In genomic region chr22:19579113-19579811, GRCh38 we compare ENCODE assay signal across 1 cellular context.
TF ChIP-seq lines count a peak whose summit lies in the region.

No MANE protein-coding gene starts in this region.

TF ChIP-seq in IMR-90, 13 proteins besides CTCF, POLR2A, EP300 and RAD21:
- no peak for TF ChIP-seq MAZ (IDR thresholded peaks at IDR 0.05; ENCODE audit: borderline replicate concordance, low read depth, low read length)
- no peak for TF ChIP-seq RFX5 (IDR thresholded peaks at IDR 0.05; ENCODE audit: low read depth, low read length)
- no peak for TF ChIP-seq NFE2L2 (IDR thresholded peaks at IDR 0.05; ENCODE audit: low read depth, low read length)
- TF ChIP-seq FOS (IDR thresholded peaks at IDR 0.05; ENCODE audit: low read depth, low read length): no peak
- TF ChIP-seq, protein P1, sequence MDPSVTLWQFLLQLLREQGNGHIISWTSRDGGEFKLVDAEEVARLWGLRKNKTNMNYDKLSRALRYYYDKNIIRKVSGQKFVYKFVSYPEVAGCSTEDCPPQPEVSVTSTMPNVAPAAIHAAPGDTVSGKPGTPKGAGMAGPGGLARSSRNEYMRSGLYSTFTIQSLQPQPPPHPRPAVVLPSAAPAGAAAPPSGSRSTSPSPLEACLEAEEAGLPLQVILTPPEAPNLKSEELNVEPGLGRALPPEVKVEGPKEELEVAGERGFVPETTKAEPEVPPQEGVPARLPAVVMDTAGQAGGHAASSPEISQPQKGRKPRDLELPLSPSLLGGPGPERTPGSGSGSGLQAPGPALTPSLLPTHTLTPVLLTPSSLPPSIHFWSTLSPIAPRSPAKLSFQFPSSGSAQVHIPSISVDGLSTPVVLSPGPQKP (IDR thresholded peaks at IDR 0.05; ENCODE audit: borderline replicate concordance, low read depth, low read length): no peak
- TF ChIP-seq, protein P2, sequence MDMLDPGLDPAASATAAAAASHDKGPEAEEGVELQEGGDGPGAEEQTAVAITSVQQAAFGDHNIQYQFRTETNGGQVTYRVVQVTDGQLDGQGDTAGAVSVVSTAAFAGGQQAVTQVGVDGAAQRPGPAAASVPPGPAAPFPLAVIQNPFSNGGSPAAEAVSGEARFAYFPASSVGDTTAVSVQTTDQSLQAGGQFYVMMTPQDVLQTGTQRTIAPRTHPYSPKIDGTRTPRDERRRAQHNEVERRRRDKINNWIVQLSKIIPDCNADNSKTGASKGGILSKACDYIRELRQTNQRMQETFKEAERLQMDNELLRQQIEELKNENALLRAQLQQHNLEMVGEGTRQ (IDR thresholded peaks at IDR 0.05; ENCODE audit: low read depth, low read length): no peak
- TF ChIP-seq RCOR1 (IDR thresholded peaks at IDR 0.05; ENCODE audit: insufficient replicate concordance, low read length): no peak
- TF ChIP-seq MXI1 (IDR thresholded peaks at IDR 0.05; ENCODE audit: borderline replicate concordance, low read depth, low read length): no peak
- TF ChIP-seq MAFK (IDR thresholded peaks at IDR 0.05; ENCODE audit: low read depth, low read length): no peak
- TF ChIP-seq CHD1 (IDR thresholded peaks at IDR 0.05; ENCODE audit: low read depth, low read length): no peak
- no peak for TF ChIP-seq SMC3 (IDR thresholded peaks at IDR 0.05; ENCODE audit: low read depth, low read length)
- TF ChIP-seq BHLHE40 (IDR thresholded peaks at IDR 0.05; ENCODE audit: low read depth, low read length): no peak
- no peak for TF ChIP-seq CEBPB (IDR thresholded peaks at IDR 0.05; ENCODE audit: low read depth, low read length)
